In genomic region chr4:71026086-71026485, GRCh38 we compare ENCODE assay signal across 10 cellular contexts.
DNase-seq lines count a peak whose midpoint lies in the region; ATAC-seq, FAIRE-seq and TF ChIP-seq lines count a peak whose summit lies in the region.
"Had no signal": no experiment of that assay in that cellular context is flagged by ENCODE, and none has a peak within 500 bp of the region (broad histone marks: within the 10 kb centered on the region; RNA-seq: fewer than 3 reads in every experiment).

No MANE protein-coding gene starts in this region.

- no peak overlapping the region for H3K27ac ChIP-seq in RWPE1
- H3K27ac ChIP-seq: lower lobe of right lung had no signal

- TF ChIP-seq CTCF in RWPE1 (conservative IDR thresholded peaks at IDR 0.05; ENCODE audit: low read depth) (no peak), fibroblast of pulmonary artery (IDR thresholded peaks at IDR 0.05; ENCODE audit: low read length, missing control alignments) (no peak), D721Med (IDR thresholded peaks at IDR 0.05; ENCODE audit: insufficient read depth, missing control alignments) (no peak)

- H3K4me3 ChIP-seq in fibroblast of pulmonary artery (replicated peaks; ENCODE audit: low read depth, low read length) (no peak overlapping the region), skeletal muscle cell (ENCODE audit: low read depth, low read length) (no peak overlapping the region)
- H3K4me3 ChIP-seq: lower lobe of right lung had no signal

- POLR2A ChIA-PET in RWPE1 (lab: Yijun Ruan, JAX; ENCODE audit: low non-redundant PET): no interaction called here

- FAIRE-seq in D721Med (lab: Jason Lieb, UNC): no peak

- CTCF ChIA-PET in RWPE1 (lab: Yijun Ruan, JAX): interaction anchor here (1.5 kb wide), 1 partner anchor 16 kb away, joined by 6 read pairs; no protein-coding TSS in a partner anchor

- peak; percentile 43 for DNase-seq in NCI-H2029 (lab: John Stamatoyannopoulos, UW)
- no peak for DNase-seq in NCI-H2029 treated with DMSO at 0.1 percent for 48 hours (lab: John Stamatoyannopoulos, UW)
- DNase-seq in RWPE1 (ENCODE audit: low spot score): peak; percentile 45
- DNase-seq in fibroblast of pulmonary artery (ENCODE audit: low read depth): peak; percentile 78
- peak; percentile 39 for DNase-seq in skeletal muscle cell (ENCODE audit: low read depth)
- DNase-seq in activated effector memory CD4-positive, alpha-beta T cell treated with anti-CD3 and anti-CD28 coated beads, Interleukin-2, amount 50 U/mL, for 16 hours: no peak
- no peak for DNase-seq in D721Med (ENCODE audit: insufficient read length, low spot score)
- DNase-seq: BE2C, lower lobe of right lung had no signal

- no peak for ATAC-seq in GM18502 (IDR thresholded peaks at IDR 0.05; ENCODE audit: poor library complexity, unreplicated experiment)

Comparison
In these comparisons a context has a peak if more than half of its experiments do, and no peak if none do; other contexts are left out.
1. DNase-seq: peak in NCI-H2029 (single experiment), RWPE1 (single experiment), fibroblast of pulmonary artery (single experiment) and skeletal muscle cell (single experiment); none in NCI-H2029 treated with DMSO at 0.1 percent for 48 hours (single experiment), activated effector memory CD4-positive, alpha-beta T cell treated with anti-CD3 and anti-CD28 coated beads, Interleukin-2, amount 50 U/mL, for 16 hours (single experiment) and D721Med (single experiment).